Comparison of ENCODE assay signal across 8 cellular contexts in the genomic region with DNA sequence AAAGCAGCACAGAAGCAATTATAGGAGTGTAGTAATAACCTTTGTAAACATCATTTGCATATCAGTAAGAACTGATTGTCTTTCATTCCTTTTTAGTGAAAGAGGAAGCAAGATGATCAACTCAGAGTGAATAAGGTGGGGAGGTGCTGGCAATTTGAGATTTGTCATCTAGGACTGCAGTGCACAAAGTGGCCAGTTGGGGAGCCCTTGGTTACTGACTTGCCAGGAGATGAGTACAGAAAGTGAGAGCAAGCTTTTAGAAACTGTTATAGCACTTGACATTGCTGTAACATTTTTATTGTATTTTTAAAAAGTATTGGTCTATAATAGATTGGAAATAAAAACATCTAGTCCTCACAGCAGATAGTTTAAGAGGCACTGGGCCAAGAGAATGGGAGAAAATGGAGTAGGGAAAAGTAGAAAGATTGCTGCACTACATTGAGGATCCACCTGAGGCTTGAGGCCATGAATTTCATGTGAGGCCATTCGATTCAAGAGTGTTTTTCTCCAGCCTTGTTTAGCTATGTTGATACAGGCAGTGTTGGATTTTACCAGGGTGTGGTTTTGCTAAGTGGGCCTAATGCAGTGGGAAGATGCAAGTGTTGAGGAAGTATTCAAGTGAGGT. TPM values are rescaled to one million over a fixed set of nuclear protein-coding genes. Genes with fewer than 3 reads are reported as not detected.
DNase-seq lines count a peak whose midpoint lies in the region; ATAC-seq, FAIRE-seq and TF ChIP-seq lines count a peak whose summit lies in the region.

No MANE protein-coding gene starts in this region.

- H3K79me2 ChIP-seq in HepG2 (ENCODE audit: insufficient read depth, low read length) = no peaks in the 10 kb centered on the region

- H3K9me3 ChIP-seq in body of pancreas = no peaks in the 10 kb centered on the region
- H3K9me3 ChIP-seq in HepG2 (ENCODE audit: low read length) = no peaks in the 10 kb centered on the region

- no peak overlapping the region for H3K4me3 ChIP-seq in H7 (ENCODE audit: insufficient read depth, low read depth, low read length)
- H3K4me3 ChIP-seq in LNCaP clone FGC (ENCODE audit: low read depth, low read length) = no peak overlapping the region
- no peak overlapping the region for H3K4me3 ChIP-seq in body of pancreas
- H3K4me3 ChIP-seq in HepG2 (replicated peaks in 1 of 3; ENCODE audit: insufficient read depth in 1 of 3, low read depth in 2 of 3, low read length in 3 of 3) = no peak overlapping the region

- H3K36me3 ChIP-seq in H7 (replicated peaks; ENCODE audit: control insufficient read depth, insufficient read depth, low read length) (no peaks in the 10 kb centered on the region), body of pancreas (replicated peaks in 1 of 2; ENCODE audit: insufficient read depth in 1 of 2, low read depth in 2 of 2) (no peaks in the 10 kb centered on the region), HepG2 (replicated peaks in 1 of 2; ENCODE audit: control insufficient read depth in 1 of 2, insufficient read depth in 2 of 2, low read length in 2 of 2) (no peaks in the 10 kb centered on the region)

- H3K4me1 ChIP-seq in body of pancreas = no peaks in the 10 kb centered on the region
- H3K4me1 ChIP-seq in HepG2 (ENCODE audit: insufficient read depth, low read length) = peaks cover 12% of the 10 kb centered on the region

- in situ Hi-C loops in HepG2 (cut with HindIII; ENCODE audit: extremely low pct_ligation_motif_present, low pct_unique_long_range_greater_than_20kb) = no loop called here

- no peak overlapping the region for H3K9ac ChIP-seq in HepG2 (ENCODE audit: insufficient read depth, low read depth, low read length)

- H3K4me2 ChIP-seq in HepG2 (ENCODE audit: low read depth, low read length) = no peak overlapping the region

- no TSS peak for BruUV-seq in HepG2 (replicated peaks; lab: Mats Ljungman, UMichigan)

- no peak for TF ChIP-seq RAD21 in HepG2 (CRISPR knock-in tag; IDR thresholded peaks at IDR 0.05)

- no peak overlapping the region for H2AFZ ChIP-seq in HepG2 (ENCODE audit: low read length)

- no peaks in the 10 kb centered on the region for H4K20me1 ChIP-seq in HepG2 (ENCODE audit: insufficient read depth, low read length)

- POLR2A ChIA-PET in HepG2 (lab: Yijun Ruan, JAX) = no interaction called here

- TF ChIP-seq EP300 in HepG2 (IDR thresholded peaks at IDR 0.05; ENCODE audit: low read depth in 2 of 2, low read length in 2 of 2) (no peak), HepG2 (CRISPR knock-in tag; IDR thresholded peaks at IDR 0.05; ENCODE audit: borderline replicate concordance) (no peak)

- H3K27ac ChIP-seq in body of pancreas = no peak overlapping the region
- no peak overlapping the region for H3K27ac ChIP-seq in HepG2 (ENCODE audit: extremely low read length, insufficient read depth, low read length)

- CTCF ChIA-PET in HepG2 (lab: Yijun Ruan, JAX; ENCODE audit: low intra/inter-chr PET ratio, low total read pairs) = no interaction called here

- ATAC-seq in body of pancreas (peak; percentile 71), HepG2 (peak; percentile 95)

- intact Hi-C loops in body of pancreas (cut with DNase I) (no loop called here), HepG2 (cut with micrococcal nuclease; ENCODE audit: unreplicated experiment) (no loop called here)

- FAIRE-seq in HepG2 (lab: Jason Lieb, UNC) = peak; percentile 73

- DNase-seq in NCI-H510A treated with DMSO at 0.1 percent for 48 hours (lab: John Stamatoyannopoulos, UW) (peak; percentile 6), NCI-H510A (lab: John Stamatoyannopoulos, UW) (no peak), H7 (peak; percentile 79), LNCaP clone FGC (ENCODE audit: low read depth) (no peak), UCSD-AML1 (lab: John Stamatoyannopoulos, UW; ENCODE audit: unreplicated experiment) (peak; percentile 28), body of pancreas (peak; percentile 55 to 76 (median 60)), HepG2 (ENCODE audit: low spot score) (peak; percentile 34)
- peak; percentile 23 to 35 for DNase-seq in stimulated activated CD8-positive, alpha-beta memory T cell treated with anti-CD3 and anti-CD28 coated beads, Interleukin-7, amount 100 ng/mL, for 4 hours (ENCODE audit: low read depth in 2 of 2)

- H3K27me3 ChIP-seq in H7 (ENCODE audit: control insufficient read depth, insufficient read depth, low read length) (no peaks in the 10 kb centered on the region), body of pancreas (no peaks in the 10 kb centered on the region), HepG2 (ENCODE audit: control insufficient read depth in 1 of 2, insufficient read depth in 2 of 2, low read length in 2 of 2) (0 out of 5 replicates have a peak, but pooled peaks cover 0 to 5% of the 10 kb centered on the region in 2 experiments)

- 41 to 45% methylated on average over 1 of the region's 1 CpG for WGBS in body of pancreas, 2 donors
- 4% methylated on average over 1 of the region's 1 CpG for WGBS in HepG2 (ENCODE audit: low lambda C conversion rate)

- TF ChIP-seq POLR2A in body of pancreas (IDR thresholded peaks at IDR 0.05) (no peak), HepG2 (IDR thresholded peaks at IDR 0.05; ENCODE audit: insufficient read depth in 1 of 2, low read depth in 2 of 2, low read length in 2 of 2) (no peak)

- TF ChIP-seq CTCF in LNCaP clone FGC (IDR thresholded peaks at IDR 0.05; ENCODE audit: control insufficient read depth, extremely low read depth, insufficient read depth) (peak; percentile 63), body of pancreas (IDR thresholded peaks at IDR 0.05) (peak; percentile 45 to 85 (median 64)), HepG2 (CRISPR knock-in tag; IDR thresholded peaks at IDR 0.05) (peak; percentile 51)

TF ChIP-seq in HepG2, 621 proteins besides CTCF, POLR2A, EP300 and RAD21:
- peak; percentile 47 for TF ChIP-seq STAG1 (CRISPR knock-in tag; IDR thresholded peaks at IDR 0.05)
- TF ChIP-seq HDAC2 (CRISPR knock-in tag; IDR thresholded peaks at IDR 0.05) = no peak

RNA-seq across cellular contexts. Expression of a gene that starts 47.9 kb away (rescaled TPM):
- total RNA-seq in H7 (2014; rRNA removed; shearing (Covaris generic)) = 0.35 and 0.37 TPM in 2 replicates
- 1 to 10 TPM; 5.7 to 8.6 TPM for total RNA-seq in body of pancreas
- 0.03 TPM in 1 of 2 replicates, not detected in the other for total RNA-seq in HepG2 (2016; rRNA removed; fragmentation: Illumina TruSeq; extraction: Trizol)
- total RNA-seq in HepG2 (2016; cell fraction: cytosol; rRNA removed; fragmentation: Illumina TruSeq; extraction: Trizol; ENCODE audit: low read depth) = not detected in 2 replicates
- 0.03 TPM in 1 of 2 replicates, not detected in the other for total RNA-seq in HepG2 (2016; cell fraction: insoluble cytoplasmic fraction; rRNA removed; fragmentation: Illumina TruSeq; extraction: Trizol)
- total RNA-seq in HepG2 (2016; cell fraction: membrane; rRNA removed; fragmentation: Illumina TruSeq; extraction: Trizol) = not detected in 2 replicates
- total RNA-seq in HepG2 (2016; cell fraction: nucleus; rRNA removed; fragmentation: Illumina TruSeq; extraction: Trizol) = not detected in 2 replicates
- polyA plus RNA-seq in HepG2 (2011; rRNA removed) = not detected in 2 replicates
- polyA plus RNA-seq in HepG2 (2011; cell fraction: cytosol; rRNA removed) = under 0.01 TPM in 1 of 2 replicates, not detected in the other
- not detected in 2 replicates for polyA plus RNA-seq in HepG2 (2011; cell fraction: nucleus; rRNA removed)
- not detected in 2 replicates for polyA plus RNA-seq in HepG2 (2012)
- not detected in 2 replicates for polyA plus RNA-seq in HepG2 (2016; cell fraction: cytosol; fragmentation: Illumina TruSeq; extraction: Trizol; ENCODE audit: low read depth)
- not detected in 2 replicates for polyA plus RNA-seq in HepG2 (2016; cell fraction: insoluble cytoplasmic fraction; fragmentation: Illumina TruSeq; extraction: Trizol; ENCODE audit: low read depth)
- not detected in 2 replicates for polyA plus RNA-seq in HepG2 (2016; cell fraction: membrane; fragmentation: Illumina TruSeq; extraction: Trizol; ENCODE audit: low read depth)
- not detected in 2 replicates for polyA plus RNA-seq in HepG2 (2016; cell fraction: nucleus; fragmentation: Illumina TruSeq; extraction: Trizol; ENCODE audit: insufficient read depth, low read depth)
- polyA minus RNA-seq in HepG2 (2011; rRNA and poly(A)+ RNA removed; ENCODE audit: low replicate concordance) = not detected in 2 replicates
- polyA minus RNA-seq in HepG2 (2011; cell fraction: cytosol; rRNA and poly(A)+ RNA removed) = not detected in 2 replicates
- under 0.01 TPM in 2 replicates for polyA minus RNA-seq in HepG2 (2011; cell fraction: nucleus; rRNA and poly(A)+ RNA removed)

Comparison
In these comparisons a context has a peak if more than half of its experiments do, and no peak if none do; other contexts are left out.
1. DNase-seq: peak in NCI-H510A treated with DMSO at 0.1 percent for 48 hours (single experiment), H7 (single experiment), UCSD-AML1 (single experiment), body of pancreas (4 of 4), HepG2 (single experiment) and stimulated activated CD8-positive, alpha-beta memory T cell treated with anti-CD3 and anti-CD28 coated beads, Interleukin-7, amount 100 ng/mL, for 4 hours (2 of 2); none in NCI-H510A (single experiment) and LNCaP clone FGC (single experiment).
2. Peak in every context shown above with its lines, with median percentiles within 50 percentile points of each other: CTCF ChIP-seq.